ENCODE assay signal across 8 cellular contexts in genomic region chr3:138180375-138181029, GRCh38. TPM values are rescaled to one million over a fixed set of nuclear protein-coding genes. Genes with fewer than 3 reads are reported as not detected.
DNase-seq lines count a peak whose midpoint lies in the region; ATAC-seq, FAIRE-seq and TF ChIP-seq lines count a peak whose summit lies in the region.

No MANE protein-coding gene starts in this region.

- peaks cover 6% of the 10 kb centered on the region for H3K27me3 ChIP-seq in cardiac muscle cell
- no peaks in the 10 kb centered on the region for H3K27me3 ChIP-seq in pancreas

- peak; percentile 28 to 58 for DNase-seq in cardiac muscle cell (ENCODE audit: low read depth in 1 of 2, low spot score in 1 of 2)
- DNase-seq in cardiac septum (ENCODE audit: low spot score), result no peak
- peak; percentile 54 for DNase-seq in NCI-H1436 treated with DMSO at 0.1 percent for 48 hours (lab: John Stamatoyannopoulos, UW)
- peak; percentile 77 for DNase-seq in SW480 (ENCODE audit: low spot score)
- DNase-seq in pancreas, result peak in 1 of 6 donors; percentile 21
- no peak for DNase-seq in occipital lobe (lab: John Stamatoyannopoulos, UW)

- FAIRE-seq in pancreas (lab: Jason Lieb, UNC), result no peak

- intact Hi-C loops in cardiac septum (cut with DNase I) (loop anchor here (10.0 kb wide), 1 partner anchor 154 kb away; no protein-coding TSS in a partner anchor), pancreas (cut with DNase I) (no loop called here)

- H3K4me3 ChIP-seq in cardiac muscle cell, result no peak overlapping the region
- H3K4me3 ChIP-seq in pancreas, result no peak overlapping the region

- ATAC-seq in HG02588 (IDR thresholded peaks at IDR 0.05; ENCODE audit: unreplicated experiment) (peak; percentile 55), esophagus mucosa (peak; percentile 61), pancreas (peak in 3 of 4 donors; percentile 85 to 91 (median 86))

- no peaks in the 10 kb centered on the region for H3K9me3 ChIP-seq in cardiac muscle cell (ENCODE audit: low read depth)
- H3K9me3 ChIP-seq in pancreas, result no peaks in the 10 kb centered on the region

- peak; percentile 48 for TF ChIP-seq CTCF in cardiac muscle cell (IDR thresholded peaks at IDR 0.05; ENCODE audit: low read depth, low read length)
- peak in 1 of 4 donors; percentile 20 for TF ChIP-seq CTCF in pancreas (IDR thresholded peaks at IDR 0.05)

- H3K4me1 ChIP-seq in cardiac muscle cell (ENCODE audit: low read depth) (no peaks in the 10 kb centered on the region), pancreas (no peaks in the 10 kb centered on the region)

- 2 to 5% methylated on average over 2 of the region's 2 CpGs for WGBS in pancreas, 2 donors

- H3K27ac ChIP-seq in cardiac muscle cell (no peak overlapping the region), pancreas (no peak overlapping the region)

- no peaks in the 10 kb centered on the region for H3K36me3 ChIP-seq in cardiac muscle cell
- H3K36me3 ChIP-seq in pancreas, result no peaks in the 10 kb centered on the region

RNA-seq across cellular contexts. Expression of gene DBR1, which starts 5.8 kb away (rescaled TPM):
- total RNA-seq in cardiac muscle cell (9.3 and 11.1 TPM in 2 replicates), cardiac septum (7.4 TPM), esophagus mucosa (7.3 TPM), pancreas (10 to 100 TPM in 1 of 6 donors, 1 to 10 TPM in 5; 4.3 to 12.2 (median 6.3) TPM), occipital lobe (38.8 TPM)
- polyA plus RNA-seq in cardiac muscle cell (11.3 and 14.9 TPM in 2 replicates), pancreas (1 to 10 TPM; 3.5 to 7.6 TPM)

RNA-seq across cellular contexts. Expression of gene ARMC8, which starts 6.6 kb away (rescaled TPM):
- 29.0 and 33.9 TPM in 2 replicates for total RNA-seq in cardiac muscle cell
- 34.5 and 56.4 TPM in 2 replicates for polyA plus RNA-seq in cardiac muscle cell
- 34.2 TPM for total RNA-seq in cardiac septum
- total RNA-seq in esophagus mucosa, result 23.1 TPM
- total RNA-seq in pancreas, result 10 to 100 TPM; 15.4 to 21.1 (median 18.6) TPM
- polyA plus RNA-seq in pancreas, result 10 to 100 TPM in 1 of 2 donors, 1 to 10 TPM in 1; 7.6 to 14.4 TPM
- 85.6 TPM for total RNA-seq in occipital lobe

RNA-seq across cellular contexts. Expression of gene A4GNT, which starts 48.3 kb away (rescaled TPM):
- total RNA-seq in cardiac muscle cell (not detected in 2 replicates), cardiac septum (not detected), esophagus mucosa (not detected), pancreas (1 to 10 TPM in 4 of 6 donors, under 1 TPM in 2; 0.47 to 2.0 (median 1.1) TPM), occipital lobe (not detected)
- polyA plus RNA-seq in cardiac muscle cell (not detected in 2 replicates), pancreas (1 to 10 TPM in 1 of 2 donors, under 1 TPM in 1; 0.34 to 1.2 TPM)

Comparison
In these comparisons a context has a peak if more than half of its experiments do, and no peak if none do; other contexts are left out.
1. DNase-seq: peak in cardiac muscle cell (2 of 2), NCI-H1436 treated with DMSO at 0.1 percent for 48 hours (single experiment) and SW480 (single experiment); none in cardiac septum (single experiment) and occipital lobe (single experiment).
2. Peak in every context shown above with its lines, with median percentiles within 50 percentile points of each other: ATAC-seq.